Comparison of ENCODE assay signal across 25 cellular contexts in the genomic region with DNA sequence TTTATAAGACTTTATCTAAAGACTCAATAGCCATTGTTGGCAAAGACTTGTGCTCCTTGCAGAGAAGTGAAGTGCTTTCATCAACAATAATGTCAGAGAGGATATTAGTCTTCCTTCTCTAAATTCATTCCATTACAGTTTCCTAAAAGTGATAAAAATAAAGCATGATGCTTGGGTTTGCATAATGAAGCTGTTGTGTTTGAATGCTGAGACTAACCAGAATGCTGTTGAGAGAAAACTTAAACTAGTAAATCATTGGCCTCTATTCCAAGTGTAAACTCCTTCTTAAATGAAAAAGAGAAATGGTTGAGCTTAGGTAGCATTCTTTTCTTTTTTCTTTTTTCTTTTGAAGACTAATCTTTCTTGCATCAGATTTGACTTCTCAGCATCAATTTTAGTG.
"Had no signal": no experiment of that assay in that cellular context is flagged by ENCODE, and none has a peak within 500 bp of the region (broad histone marks: within the 10 kb centered on the region; RNA-seq: fewer than 3 reads in every experiment).

No MANE protein-coding gene starts in this region.

- H3K27ac ChIP-seq: stomach, suprapubic skin, testis, thoracic aorta, thyroid gland, tibial artery, tibial nerve, transverse colon, upper lobe of left lung, upper lobe of right lung, vagina had no signal

- H3K36me3 ChIP-seq: stomach, suprapubic skin, thoracic aorta, thyroid gland, tibial artery, tibial nerve, transverse colon, upper lobe of left lung, upper lobe of right lung, uterus, vagina had no signal

- H3K9me3 ChIP-seq: stomach, suprapubic skin, testis, thoracic aorta, thyroid gland, tibial artery, tibial nerve, transverse colon, upper lobe of left lung, upper lobe of right lung, uterus, vagina had no signal

- H3K4me1 ChIP-seq: stomach, suprapubic skin, testis, thyroid gland, tibial artery, tibial nerve, upper lobe of left lung, upper lobe of right lung, uterus, vagina had no signal

- FAIRE-seq: urothelium cell line had no signal

- H3K27me3 ChIP-seq: stomach, suprapubic skin, testis, thyroid gland, tibial artery, tibial nerve, transverse colon, upper lobe of left lung, upper lobe of right lung, uterus, vagina had no signal

- DNase-seq: stimulated activated CD4-positive, alpha-beta T cell treated with anti-CD3 and anti-CD28 coated beads, Interleukin-2, amount 100 ng/mL, for 48 hours; stimulated activated CD4-positive, alpha-beta T cell treated with anti-CD3 and anti-CD28 coated beads, Interleukin-4, amount 100 ng/mL, for 1 hour; stimulated activated CD4-positive, alpha-beta T cell treated with anti-CD3 and anti-CD28 coated beads, Interleukin-4, amount 100 ng/mL, for 24 hours; stimulated activated CD4-positive, alpha-beta T cell treated with anti-CD3 and anti-CD28 coated beads, Interleukin-4, amount 100 ng/mL, for 4 hours; stimulated activated CD8-positive, alpha-beta memory T cell treated with anti-CD3 and anti-CD28 coated beads, Interleukin-4, amount 100 ng/mL, for 48 hours; stimulated activated naive B cell treated with anti-CD40 and anti-IgM and Interleukin-4, amounts not matched to agents 10 μg/mL and 1 μg/mL and 100 μg/mL, for 72 hours; stimulated activated naive CD4-positive, alpha-beta T cell; stimulated activated naive CD4-positive, alpha-beta T cell treated with Interleukin-2 at 50 U/mL for 16 hours; stimulated activated naive CD8-positive, alpha-beta T cell treated with anti-CD3 and anti-CD28 coated beads, Interleukin-15, amount 100 ng/mL, for 72 hours; stimulated activated naive CD8-positive, alpha-beta T cell treated with anti-CD3 and anti-CD28 coated beads, Interleukin-15, Interleukin-2, amounts not matched to agents 100 U/mL and 50 U/mL, for 24 hours; stomach; substantia nigra; testis; thyroid gland; tibial artery; transverse colon; trophoblast cell; upper lobe of left lung; upper lobe of right lung; uterus had no signal

- H3K4me3 ChIP-seq: stomach, suprapubic skin, testis, thoracic aorta, thyroid gland, tibial artery, tibial nerve, transverse colon, upper lobe of left lung, upper lobe of right lung, uterus, vagina had no signal
